ENCODE assay signal across 31 cellular contexts in genomic region chr1:6799499-6799898, GRCh38.
"Had no signal": no experiment of that assay in that cellular context is flagged by ENCODE, and none has a peak within 500 bp of the region (broad histone marks: within the 10 kb centered on the region; RNA-seq: fewer than 3 reads in every experiment).

No MANE protein-coding gene starts in this region.

- H3K27ac ChIP-seq: body of pancreas had no signal

- H3K9me3 ChIP-seq: body of pancreas, breast epithelium had no signal

- DNase-seq: activated CD4-positive, alpha-beta T cell treated with anti-CD3 and anti-CD28 coated beads for 36 hours; activated CD4-positive, alpha-beta T cell treated with anti-CD3 and anti-CD28 coated beads, Interleukin-2, amount 10 ng/mL, durations not matched to agents 7 days and 5 days; activated CD4-positive, alpha-beta T cell treated with anti-CD3 and anti-CD28 coated beads, Interleukin-2, amount 50 U/mL, for 48 hours; activated CD8-positive, alpha-beta T cell treated with anti-CD3 and anti-CD28 coated beads, Interleukin-2, amount 10 ng/mL, durations not matched to agents 7 days and 5 days; activated gamma-delta T cell; activated naive CD4-positive, alpha-beta T cell treated with Interleukin-2 at 50 U/mL for 16 hours; activated naive CD8-positive, alpha-beta T cell treated with anti-CD3 and anti-CD28 coated beads, Interleukin-2, amount 10 ng/mL, durations not matched to agents 7 days and 5 days; activated T-cell treated with anti-CD3 and anti-CD28 coated beads, Interleukin-2, amount 50 U/mL, for 24 hours; amygdala; body of pancreas; caudate nucleus; cerebellar nuclear complex; Karpas-422; KBM-7; NCI-H1105; NCI-H1436; NCI-H1694; NCI-H1930; NCI-H345; NCI-H524 treated with DMSO at 0.1 percent for 48 hours; PC-9; Right ventricle myocardium superior; SW 1271; T1000 had no signal

- H2AFZ ChIP-seq: PC-9 had no signal

- H3K27me3 Mint-ChIP-seq: activated CD4-positive, alpha-beta T cell treated with anti-CD3 and anti-CD28 coated beads for 36 hours; activated CD4-positive, alpha-beta T cell treated with anti-CD3 and anti-CD28 coated beads, Interleukin-2, amount 10 ng/mL, durations not matched to agents 7 days and 5 days; activated naive CD4-positive, alpha-beta T cell treated with anti-CD3 and anti-CD28 coated beads, Interleukin-2, amount 50 U/mL, for 24 hours; activated naive CD8-positive, alpha-beta T cell treated with anti-CD3 and anti-CD28 coated beads, Interleukin-2, amount 10 ng/mL, durations not matched to agents 7 days and 5 days; activated T-cell treated with anti-CD3 and anti-CD28 coated beads, Interleukin-2, amount 50 U/mL, for 24 hours had no signal

- H3K9me3 Mint-ChIP-seq: activated CD4-positive, alpha-beta T cell treated with anti-CD3 and anti-CD28 coated beads, Interleukin-2, amount 10 ng/mL, durations not matched to agents 7 days and 5 days; activated naive CD4-positive, alpha-beta T cell treated with anti-CD3 and anti-CD28 coated beads, Interleukin-2, amount 50 U/mL, for 24 hours; activated naive CD8-positive, alpha-beta T cell treated with anti-CD3 and anti-CD28 coated beads, Interleukin-2, amount 10 ng/mL, durations not matched to agents 7 days and 5 days; activated T-cell treated with anti-CD3 and anti-CD28 coated beads, Interleukin-2, amount 50 U/mL, for 24 hours; activated T-helper 2 cell treated with anti-CD3 and anti-CD28 coated beads, Interferon-gamma antibody, Interleukin-2, Interleukin-4, amounts not matched to agents 10 μg/mL and 5 μg/mL and 100 μg/mL, durations not matched to agents 14 hours and 24 hours and 36 hours; WTC11 had no signal

- H3K36me3 ChIP-seq: breast epithelium had no signal

- H3K4me3 ChIP-seq: body of pancreas, breast epithelium, PC-9 had no signal

- H3K4me3 Mint-ChIP-seq: activated CD4-positive, alpha-beta T cell treated with anti-CD3 and anti-CD28 coated beads for 36 hours; activated CD4-positive, alpha-beta T cell treated with anti-CD3 and anti-CD28 coated beads, Interleukin-2, amount 10 ng/mL, durations not matched to agents 7 days and 5 days; activated CD8-positive, alpha-beta T cell treated with anti-CD3 and anti-CD28 coated beads, Interleukin-2, amount 10 ng/mL, durations not matched to agents 7 days and 5 days; activated naive CD4-positive, alpha-beta T cell treated with anti-CD3 and anti-CD28 coated beads, Interleukin-2, amount 50 U/mL, for 24 hours; activated naive CD8-positive, alpha-beta T cell treated with anti-CD3 and anti-CD28 coated beads, Interleukin-2, amount 10 ng/mL, durations not matched to agents 7 days and 5 days; activated T-cell treated with anti-CD3 and anti-CD28 coated beads, Interleukin-2, amount 50 U/mL, for 24 hours; WTC11 had no signal

- ATAC-seq: activated CD4-positive, alpha-beta T cell treated with anti-CD3 and anti-CD28 coated beads for 36 hours; activated CD4-positive, CD25-positive, alpha-beta regulatory T cell treated with anti-CD3 and anti-CD28 coated beads, Interleukin-2, amount 50 U/mL, for 24 hours; activated CD8-positive, alpha-beta T cell treated with anti-CD3 and anti-CD28 coated beads, Interleukin-2, amount 10 ng/mL, durations not matched to agents 7 days and 5 days; body of pancreas; WTC11 had no signal

- H3K27ac Mint-ChIP-seq: activated CD4-positive, alpha-beta T cell treated with anti-CD3 and anti-CD28 coated beads for 36 hours; activated CD4-positive, alpha-beta T cell treated with anti-CD3 and anti-CD28 coated beads, Interleukin-2, amount 10 ng/mL, durations not matched to agents 7 days and 5 days; activated CD8-positive, alpha-beta T cell treated with anti-CD3 and anti-CD28 coated beads, Interleukin-2, amount 10 ng/mL, durations not matched to agents 7 days and 5 days; activated naive CD4-positive, alpha-beta T cell treated with anti-CD3 and anti-CD28 coated beads, Interleukin-2, amount 50 U/mL, for 24 hours; activated naive CD8-positive, alpha-beta T cell treated with anti-CD3 and anti-CD28 coated beads, Interleukin-2, amount 10 ng/mL, durations not matched to agents 7 days and 5 days; activated T-cell treated with anti-CD3 and anti-CD28 coated beads, Interleukin-2, amount 50 U/mL, for 24 hours; activated T-helper 2 cell treated with anti-CD3 and anti-CD28 coated beads, Interferon-gamma antibody, Interleukin-2, Interleukin-4, amounts not matched to agents 10 μg/mL and 5 μg/mL and 100 μg/mL, durations not matched to agents 14 hours and 24 hours and 36 hours; WTC11 had no signal

- FAIRE-seq: astrocyte, RCC 7860 had no signal

- H3K27me3 ChIP-seq: body of pancreas, breast epithelium had no signal
